14 cellular contexts compared by ENCODE assay signal in the genomic region with DNA sequence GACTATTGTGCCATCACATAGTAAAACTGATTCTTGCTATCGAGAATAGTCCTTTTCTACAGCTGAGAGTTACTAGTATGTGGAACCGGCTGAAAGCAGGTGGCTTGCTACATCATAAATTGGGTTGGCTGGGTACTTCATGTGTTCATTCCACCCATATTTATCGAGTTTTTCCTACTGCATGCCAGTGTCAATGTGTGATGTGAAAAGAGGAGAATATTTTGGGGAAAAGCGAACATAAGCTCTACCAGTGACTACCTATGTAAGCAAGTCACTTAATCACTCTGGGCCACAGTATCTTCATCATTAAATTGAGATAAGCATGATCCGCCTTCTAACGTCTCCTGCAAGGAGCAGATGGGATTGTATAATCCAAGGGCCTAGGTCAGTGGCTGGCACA.
DNase-seq lines count a peak whose midpoint lies in the region; ATAC-seq and TF ChIP-seq lines count a peak whose summit lies in the region.
"Had no signal": no experiment of that assay in that cellular context is flagged by ENCODE, and none has a peak within 500 bp of the region (broad histone marks: within the 10 kb centered on the region; RNA-seq: fewer than 3 reads in every experiment).

No MANE protein-coding gene starts in this region.

- H3K18ac ChIP-seq in mesenchymal stem cell (ENCODE audit: low read depth in 1 of 2, low read length in 2 of 2): no peak overlapping the region

- POLR2A ChIA-PET in CD8-positive, alpha-beta T cell (lab: Charles Lee): no interaction called here

- no peak overlapping the region for H2BK120ac ChIP-seq in mesenchymal stem cell (ENCODE audit: low read depth, low read length)

- H3K14ac ChIP-seq in mesenchymal stem cell (ENCODE audit: low read length in 2 of 2): no peak overlapping the region

- H3K9ac ChIP-seq in adipocyte (ENCODE audit: low read length): peak overlapping the region; percentile 70
- peak overlapping the region; percentile 47 for H3K9ac ChIP-seq in mesenchymal stem cell (ENCODE audit: low read length)
- H3K9ac ChIP-seq: BLaER1 had no signal

- H3K36me3 ChIP-seq in adipocyte (ENCODE audit: control insufficient read depth, insufficient read depth, low read length, severe bottlenecking): no peaks in the 10 kb centered on the region
- no peaks in the 10 kb centered on the region for H3K36me3 ChIP-seq in mesenchymal stem cell (ENCODE audit: control insufficient read depth in 1 of 2, insufficient read depth in 2 of 2, low read depth in 1 of 2, low read length in 2 of 2)
- H3K36me3 ChIP-seq in suprapubic skin: no peaks in the 10 kb centered on the region
- H3K36me3 ChIP-seq in CD8-positive, alpha-beta T cell (ENCODE audit: insufficient read depth, low read length): no peaks in the 10 kb centered on the region
- H3K36me3 ChIP-seq in sigmoid colon: no peaks in the 10 kb centered on the region
- H3K36me3 ChIP-seq: BLaER1 had no signal

- no peaks in the 10 kb centered on the region for H3K36me3 Mint-ChIP-seq in CD8-positive, alpha-beta T cell

- DNase-seq in AG10803 (ENCODE audit: low read depth): peak; percentile 12
- DNase-seq in adipocyte (ENCODE audit: low read depth): no peak
- DNase-seq in mesenchymal stem cell: no peak
- no peak for DNase-seq in suprapubic skin (ENCODE audit: low spot score in 2 of 2)
- DNase-seq in CD8-positive, alpha-beta T cell: no peak
- no peak for DNase-seq in islet precursor cell
- no peak for DNase-seq in sigmoid colon
- DNase-seq: AML-193, Calu3, DMS 273 treated with DMSO at 0.1 percent for 48 hours had no signal

- H3K4me3 Mint-ChIP-seq in CD8-positive, alpha-beta T cell: no peak overlapping the region

- no peak overlapping the region for H2AK5ac ChIP-seq in mesenchymal stem cell (ENCODE audit: low read length, severe bottlenecking)

- H2BK15ac ChIP-seq in mesenchymal stem cell (ENCODE audit: low read depth, poor library complexity, severe bottlenecking): no peak overlapping the region

- no peak overlapping the region for H2BK5ac ChIP-seq in mesenchymal stem cell (ENCODE audit: low read depth, low read length, poor library complexity, severe bottlenecking)

- no peak overlapping the region for H3K27ac Mint-ChIP-seq in CD8-positive, alpha-beta T cell

- WGBS in mesenchymal stem cell: 96% methylated on average over 4 of the region's 6 CpGs
- 68% methylated on average over 6 of the region's 6 CpGs for WGBS in suprapubic skin
- WGBS in sigmoid colon, 2 donors: 79 to 80% methylated on average over 6 of the region's 6 CpGs

- H3K27me3 ChIP-seq in adipocyte (replicated peaks; ENCODE audit: control insufficient read depth, insufficient read depth, low read length): no peaks in the 10 kb centered on the region
- H3K27me3 ChIP-seq in mesenchymal stem cell (ENCODE audit: control insufficient read depth in 1 of 2, insufficient read depth in 1 of 2, low read length in 2 of 2): no peaks in the 10 kb centered on the region
- no peaks in the 10 kb centered on the region for H3K27me3 ChIP-seq in suprapubic skin
- no peaks in the 10 kb centered on the region for H3K27me3 ChIP-seq in CD8-positive, alpha-beta T cell (ENCODE audit: insufficient read depth, low read length)
- H3K27me3 ChIP-seq in sigmoid colon: no peaks in the 10 kb centered on the region
- H3K27me3 ChIP-seq: BLaER1 had no signal

- H3K9me3 Mint-ChIP-seq in CD8-positive, alpha-beta T cell: no peaks in the 10 kb centered on the region

- H4K91ac ChIP-seq in mesenchymal stem cell (ENCODE audit: low read length): no peak overlapping the region

- H3K4ac ChIP-seq in mesenchymal stem cell (ENCODE audit: low read depth in 1 of 2, low read length in 2 of 2): no peak overlapping the region

- no peaks in the 10 kb centered on the region for H3K79me1 ChIP-seq in mesenchymal stem cell (replicated peaks; ENCODE audit: low read length, poor library complexity, severe bottlenecking)

- TF ChIP-seq CTCF in AG10803 (conservative IDR thresholded peaks at IDR 0.05; ENCODE audit: low read length) (no peak), suprapubic skin (IDR thresholded peaks at IDR 0.05) (no peak), sigmoid colon (IDR thresholded peaks at IDR 0.05) (no peak)
- TF ChIP-seq CTCF in CD8-positive, alpha-beta T cell (IDR thresholded peaks at IDR 0.05): no peak

- H2BK12ac ChIP-seq in mesenchymal stem cell (ENCODE audit: low read length in 2 of 2): no peak overlapping the region

- TF ChIP-seq EP300 in suprapubic skin (IDR thresholded peaks at IDR 0.05): no peak
- no peak for TF ChIP-seq EP300 in sigmoid colon (IDR thresholded peaks at IDR 0.05)

- ATAC-seq in CD8-positive, alpha-beta T cell: no peak
- ATAC-seq: A549, HCT116, HepG2 had no signal

- H3K27me3 Mint-ChIP-seq in CD8-positive, alpha-beta T cell (ENCODE audit: low read depth): peaks cover 16% of the 10 kb centered on the region

- H3K4me1 Mint-ChIP-seq in CD8-positive, alpha-beta T cell (ENCODE audit: low read depth): peaks cover 12% of the 10 kb centered on the region

- TF ChIP-seq POLR2A in suprapubic skin (IDR thresholded peaks at IDR 0.05) (no peak), sigmoid colon (IDR thresholded peaks at IDR 0.05) (no peak)

- H2AFZ ChIP-seq in mesenchymal stem cell (ENCODE audit: low read depth, low read length): no peak overlapping the region

- H3K4me1 ChIP-seq in adipocyte (ENCODE audit: control insufficient read depth, insufficient read depth, low read length) (peaks cover 34% of the 10 kb centered on the region), mesenchymal stem cell (ENCODE audit: control insufficient read depth, insufficient read depth, low read depth, low read length) (no peaks in the 10 kb centered on the region), suprapubic skin (peaks cover 12% of the 10 kb centered on the region), sigmoid colon (no peaks in the 10 kb centered on the region)
- H3K4me1 ChIP-seq in CD8-positive, alpha-beta T cell (ENCODE audit: insufficient read depth, low read length): peaks cover 3% of the 10 kb centered on the region
- H3K4me1 ChIP-seq: A549 had no signal

- CTCF ChIA-PET in CD8-positive, alpha-beta T cell (lab: Charles Lee): no interaction called here

- intact Hi-C loops in CD8-positive, alpha-beta T cell (cut with DNase I, micrococcal nuclease): loop anchor here in 1 of 2 experiments (10.0 kb wide), 1 partner anchor 718 kb away; no protein-coding TSS in a partner anchor
- intact Hi-C loops in sigmoid colon (cut with DNase I): no loop called here

- H3K27ac ChIP-seq in mesenchymal stem cell (ENCODE audit: low read length, poor library complexity, severe bottlenecking) (no peak overlapping the region), suprapubic skin (peak overlapping the region; percentile 42), sigmoid colon (peak overlapping the region in 1 of 4 donors; percentile 20)
- no peak overlapping the region for H3K27ac ChIP-seq in CD8-positive, alpha-beta T cell (ENCODE audit: low read depth, low read length)
- H3K27ac ChIP-seq: A549, BLaER1 had no signal

- no peak overlapping the region for H3K4me2 ChIP-seq in mesenchymal stem cell (ENCODE audit: low read length, poor library complexity, severe bottlenecking)
- H3K4me2 ChIP-seq: A549, BLaER1 had no signal

- H3K23ac ChIP-seq in mesenchymal stem cell (ENCODE audit: low read length in 2 of 2): no peak overlapping the region

- no peak overlapping the region for H4K8ac ChIP-seq in mesenchymal stem cell (ENCODE audit: low read length)

- no peak overlapping the region for H3K4me3 ChIP-seq in AG10803 (ENCODE audit: low read length)
- peak overlapping the region; percentile 28 for H3K4me3 ChIP-seq in adipocyte (ENCODE audit: low read length)
- H3K4me3 ChIP-seq in mesenchymal stem cell (ENCODE audit: insufficient read depth in 1 of 2, low read depth in 1 of 2, low read length in 2 of 2): no peak overlapping the region
- no peak overlapping the region for H3K4me3 ChIP-seq in suprapubic skin
- H3K4me3 ChIP-seq in CD8-positive, alpha-beta T cell (ENCODE audit: low read depth, low read length): no peak overlapping the region
- no peak overlapping the region for H3K4me3 ChIP-seq in sigmoid colon
- H3K4me3 ChIP-seq: A549, BLaER1 had no signal

- no peaks in the 10 kb centered on the region for H3K9me3 ChIP-seq in adipocyte (ENCODE audit: control insufficient read depth, low read length)
- no peaks in the 10 kb centered on the region for H3K9me3 ChIP-seq in mesenchymal stem cell (ENCODE audit: control insufficient read depth, low read length)
- no peaks in the 10 kb centered on the region for H3K9me3 ChIP-seq in suprapubic skin
- no peaks in the 10 kb centered on the region for H3K9me3 ChIP-seq in CD8-positive, alpha-beta T cell (ENCODE audit: low read length)
- H3K9me3 ChIP-seq in sigmoid colon: no peaks in the 10 kb centered on the region
- H3K9me3 ChIP-seq: A549, BLaER1 had no signal
